24 cellular contexts compared by ENCODE assay signal in the genomic region with DNA sequence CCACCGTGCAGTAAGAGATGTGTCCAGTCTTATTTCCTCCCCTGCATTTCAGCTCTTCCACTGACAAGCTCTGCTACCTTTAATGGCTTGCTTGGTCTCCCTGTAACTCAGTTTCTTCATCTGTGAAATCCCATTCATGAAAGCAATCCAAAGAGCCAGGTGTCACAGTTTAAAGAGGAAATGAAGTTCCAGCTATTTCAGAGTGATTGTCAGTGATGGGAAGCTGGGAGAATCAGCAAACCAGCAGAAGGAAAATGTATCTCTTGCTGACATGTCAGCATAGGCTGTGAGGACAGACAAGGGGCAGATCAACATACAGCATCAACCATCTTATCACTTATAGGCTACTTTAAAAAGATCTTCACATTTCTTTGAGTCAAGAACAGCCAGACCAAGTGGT.
"Had no signal": no experiment of that assay in that cellular context is flagged by ENCODE, and none has a peak within 500 bp of the region (broad histone marks: within the 10 kb centered on the region; RNA-seq: fewer than 3 reads in every experiment).

No MANE protein-coding gene starts in this region.

- DNase-seq: activated B cell treated with CpG ODN at 0.5 μM for 24 hours; activated CD4-positive, alpha-beta memory T cell treated with anti-CD3 and anti-CD28 coated beads, Interleukin-2, amount 10 ng/mL, durations not matched to agents 7 days and 5 days; activated CD4-positive, alpha-beta T cell treated with anti-CD3 and anti-CD28 coated beads for 1 hour; activated CD4-positive, alpha-beta T cell treated with anti-CD3 and anti-CD28 coated beads for 36 hours; activated CD4-positive, alpha-beta T cell treated with anti-CD3 and anti-CD28 coated beads for 48 hours; activated CD4-positive, alpha-beta T cell treated with anti-CD3 and anti-CD28 coated beads, Interleukin-2, amount 10 ng/mL, durations not matched to agents 7 days and 5 days; activated CD4-positive, alpha-beta T cell treated with anti-CD3 and anti-CD28 coated beads, Interleukin-2, amount 50 U/mL, for 48 hours; activated CD8-positive, alpha-beta memory T cell treated with anti-CD3 and anti-CD28 coated beads for 24 hours; activated CD8-positive, alpha-beta memory T cell treated with anti-CD3 and anti-CD28 coated beads, Interleukin-2, amount 10 ng/mL, durations not matched to agents 7 days and 5 days; activated CD8-positive, alpha-beta memory T cell treated with anti-CD3 and anti-CD28 coated beads, Interleukin-2, amount 50 U/mL, for 48 hours; activated CD8-positive, alpha-beta T cell treated with anti-CD3 and anti-CD28 coated beads, Interleukin-2, amount 10 ng/mL, durations not matched to agents 7 days and 5 days; activated effector memory CD4-positive, alpha-beta T cell treated with Interleukin-2 at 50 U/mL for 16 hours; activated gamma-delta T cell; activated naive CD4-positive, alpha-beta T cell treated with anti-CD3 and anti-CD28 coated beads, Interleukin-2, amount 10 ng/mL, durations not matched to agents 7 days and 5 days; activated naive CD4-positive, alpha-beta T cell treated with Interleukin-2 at 50 U/mL for 16 hours; activated naive CD8-positive, alpha-beta T cell treated with anti-CD3 and anti-CD28 coated beads, Interleukin-2, amount 10 ng/mL, durations not matched to agents 7 days and 5 days; activated naive CD8-positive, alpha-beta T cell treated with anti-CD3 and anti-CD28 coated beads, Interleukin-2, amount 50 U/mL, for 24 hours; activated T-cell treated with anti-CD3 and anti-CD28 coated beads, Interleukin-2, amount 50 U/mL, for 24 hours; activated T-cell treated with anti-CD3 and anti-CD28 coated beads, Interleukin-2, amount 50 U/mL, for 48 hours; amygdala; anterior cingulate cortex; T-helper 1 cell; T-helper 2 cell; T-helper 9 cell had no signal
